ENCODE assay signal across 20 cellular contexts in the genomic region with DNA sequence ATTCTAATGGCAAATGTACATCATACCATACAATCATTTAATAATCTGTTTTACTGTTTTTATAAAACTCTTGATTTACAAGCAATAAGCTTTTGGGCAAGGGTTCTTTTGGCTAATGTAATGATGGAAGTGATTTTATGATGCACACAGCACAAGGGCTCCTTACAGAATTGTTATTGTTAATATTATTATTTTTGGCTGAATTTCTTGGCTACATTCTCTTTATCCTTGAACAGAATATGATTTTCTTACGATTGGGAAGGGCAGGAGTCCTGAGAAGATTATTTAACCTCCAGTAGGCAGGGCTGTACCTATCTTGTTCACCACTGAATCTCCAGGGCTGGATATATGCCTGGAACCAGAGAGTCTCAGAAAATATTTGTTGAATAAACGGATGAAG.
"Had no signal": no experiment of that assay in that cellular context is flagged by ENCODE, and none has a peak within 500 bp of the region (broad histone marks: within the 10 kb centered on the region; RNA-seq: fewer than 3 reads in every experiment).

No MANE protein-coding gene starts in this region.

- DNase-seq: KBM-7, MV-4-11, NCI-H1048, NCI-H1105, NCI-H1417, NCI-H1436 treated with DMSO at 0.1 percent for 48 hours, NCI-H1694, NCI-H187 treated with DMSO at 0.1 percent for 48 hours, NCI-H2029 treated with DMSO at 0.1 percent for 48 hours, NCI-H2171 treated with DMSO at 0.1 percent for 48 hours, NCI-H345, NCI-H510A, NCI-H524 treated with DMSO at 0.1 percent for 48 hours, NCI-H69, NCI-H774, Right ventricle myocardium superior, RPMI8226, SIG-M5 had no signal

- H3K4me3 ChIP-seq: SJSA1, SK-N-MC had no signal
